Comparison of ENCODE assay signal across 8 cellular contexts in genomic region chr19:56140583-56141415, GRCh38. TPM values are rescaled to one million over a fixed set of nuclear protein-coding genes. Genes with fewer than 3 reads are reported as not detected.
DNase-seq lines count a peak whose midpoint lies in the region; ATAC-seq and TF ChIP-seq lines count a peak whose summit lies in the region.

Gene ZNF444, plus strand, starts transcription at chr19:56141287. Its CDS starts 5,625 bp downstream, at chr19:56146912.

- POLR2A ChIA-PET in CD8-positive, alpha-beta T cell (lab: Charles Lee): interaction anchor here (1.5 to 3.6 kb wide), 2 partner anchors 16 to 19 kb away, joined by 4 to 23 read pairs; partner anchors contain the start of gene ZNF787

- peak within 1 kb of the TSS; percentile 92 for H3K4me3 Mint-ChIP-seq in CD8-positive, alpha-beta T cell

- no peaks in the 10 kb centered on the region for H3K9me3 Mint-ChIP-seq in CD8-positive, alpha-beta T cell

- no peaks in the 10 kb centered on the region for H3K27me3 ChIP-seq in CD8-positive, alpha-beta T cell (ENCODE audit: insufficient read depth, low read length)
- no peaks in the 10 kb centered on the region for H3K27me3 ChIP-seq in lower lobe of right lung (ENCODE audit: low read depth)

- peak within 1 kb of the TSS; percentile 93 for H3K27ac Mint-ChIP-seq in CD8-positive, alpha-beta T cell

- peak; percentile 98 to 100 (median 99) for DNase-seq in CD8-positive, alpha-beta T cell
- DNase-seq in HS-27A (ENCODE audit: low read depth) (peak; percentile 99), NK-92 (lab: John Stamatoyannopoulos, UW; ENCODE audit: unreplicated experiment) (peak; percentile 98), lower lobe of right lung (peak; percentile 98)
- peak; percentile 99 for DNase-seq in activated CD8-positive, alpha-beta memory T cell treated with anti-CD3 and anti-CD28 coated beads for 24 hours
- DNase-seq in effector CD4-positive, alpha-beta T cell: peak; percentile 100
- DNase-seq in stimulated activated CD4-positive, alpha-beta T cell treated with anti-CD3 and anti-CD28 coated beads, TNF-alpha, amount 100 ng/mL, for 24 hours (ENCODE audit: low read depth in 3 of 3): peak; percentile 98 to 100 (median 99)

- intact Hi-C loops in CD8-positive, alpha-beta T cell (cut with DNase I, micrococcal nuclease): loop anchor here (1.0 to 5.0 kb wide), 11 partner anchors 19 to 1023 kb away; partner anchors contain the start of genes ZNF582 (in 2 of the 2), ZNF787 (in 2 of the 2), FIZ1 (in 1 of the 2) and PPP1R12C (in 1 of the 2)
- intact Hi-C loops in lower lobe of right lung (cut with DNase I): no loop called here

- peaks cover 5% of the 10 kb centered on the region for H3K36me3 Mint-ChIP-seq in CD8-positive, alpha-beta T cell

- H3K9me3 ChIP-seq in CD8-positive, alpha-beta T cell (ENCODE audit: low read length): no peaks in the 10 kb centered on the region
- H3K9me3 ChIP-seq in lower lobe of right lung: no peaks in the 10 kb centered on the region

- no peaks in the 10 kb centered on the region for H3K36me3 ChIP-seq in CD8-positive, alpha-beta T cell (ENCODE audit: insufficient read depth, low read length)
- H3K36me3 ChIP-seq in lower lobe of right lung: no peaks in the 10 kb centered on the region

- H3K27ac ChIP-seq in CD8-positive, alpha-beta T cell (ENCODE audit: low read depth, low read length): peak within 1 kb of the TSS; percentile 66
- H3K27ac ChIP-seq in lower lobe of right lung: peak within 1 kb of the TSS; percentile 90

- peak within 1 kb of the TSS; percentile 69 for H3K4me3 ChIP-seq in CD8-positive, alpha-beta T cell (ENCODE audit: low read depth, low read length)
- H3K4me3 ChIP-seq in lower lobe of right lung: peak within 1 kb of the TSS; percentile 75

- ATAC-seq in CD8-positive, alpha-beta T cell: peak; percentile 84
- ATAC-seq in GM19467 (IDR thresholded peaks at IDR 0.05; ENCODE audit: unreplicated experiment): peak; percentile 84
- peak; percentile 89 to 94 for ATAC-seq in lower lobe of right lung

- CTCF ChIA-PET in CD8-positive, alpha-beta T cell (lab: Charles Lee): no interaction called here

- no peak for TF ChIP-seq CTCF in CD8-positive, alpha-beta T cell (IDR thresholded peaks at IDR 0.05)
- no peak for TF ChIP-seq CTCF in lower lobe of right lung (IDR thresholded peaks at IDR 0.05)

- peaks cover 20% of the 10 kb centered on the region for H3K4me1 ChIP-seq in CD8-positive, alpha-beta T cell (ENCODE audit: insufficient read depth, low read length)
- H3K4me1 ChIP-seq in lower lobe of right lung: peaks cover 52% of the 10 kb centered on the region

- peaks cover 38% of the 10 kb centered on the region for H3K4me1 Mint-ChIP-seq in CD8-positive, alpha-beta T cell (ENCODE audit: low read depth)

- no peaks in the 10 kb centered on the region for H3K27me3 Mint-ChIP-seq in CD8-positive, alpha-beta T cell (ENCODE audit: low read depth)

RNA-seq across cellular contexts. Expression of gene ZNF444, which starts in this region (rescaled TPM):
- total RNA-seq in CD8-positive, alpha-beta T cell: 10 to 100 TPM; 17.2 to 18.6 TPM
- 38.7 TPM for total RNA-seq in lower lobe of right lung

Comparison
In these comparisons a context has a peak if more than half of its experiments do, and no peak if none do; other contexts are left out.
1. Peak in every context shown above with its lines: DNase-seq, ATAC-seq, H3K4me3 ChIP-seq and H3K27ac ChIP-seq.